Comparison of ENCODE assay signal across 8 cellular contexts in genomic region chr22:37559901-37560681, GRCh38. TPM values are rescaled to one million over a fixed set of nuclear protein-coding genes. Genes with fewer than 3 reads are reported as not detected.
DNase-seq lines count a peak whose midpoint lies in the region; ATAC-seq, FAIRE-seq and TF ChIP-seq lines count a peak whose summit lies in the region.

Gene CDC42EP1 (plus strand): TSS chr22:37560480. CDS start chr22:37566350, 5,870 bp downstream.

- H2AFZ ChIP-seq in PC-9 (peak within 1 kb of the TSS; percentile 56), H1 (ENCODE audit: low read length) (no peak within 1 kb of the TSS)

- peak within 1 kb of the TSS; percentile 85 for H3K4me2 ChIP-seq in PC-9
- H3K4me2 ChIP-seq in H1 (ENCODE audit: insufficient read depth in 1 of 2, low read depth in 2 of 2, low read length in 2 of 2), result peak within 1 kb of the TSS; percentile 69 to 78

- intact Hi-C loops in CD14-positive monocyte (cut with micrococcal nuclease) (loop anchor here in 1 of 2 donors (5.0 kb wide), 1 partner anchor 37 kb away; no protein-coding TSS in a partner anchor), PC-9 (cut with micrococcal nuclease; ENCODE audit: unreplicated experiment) (no loop called here)

- H3K9me3 Mint-ChIP-seq in CD14-positive monocyte, result peaks cover 0 to 16% (median 3%) of the 10 kb centered on the region in 7 donors

- H3K14ac ChIP-seq in H1 (ENCODE audit: insufficient read length), result no peak within 1 kb of the TSS

- peak within 1 kb of the TSS; percentile 71 for H3K18ac ChIP-seq in H1 (ENCODE audit: extremely low read depth, low read length)

- peak within 1 kb of the TSS in 5 of 7 donors; percentile 15 to 86 (median 76) for H3K27ac Mint-ChIP-seq in CD14-positive monocyte

- ATAC-seq in lung (ENCODE audit: insufficient read depth, low FRiP score) (peak; percentile 59), HG03025 (IDR thresholded peaks at IDR 0.05; ENCODE audit: low FRiP score, unreplicated experiment) (no peak)

- H3K56ac ChIP-seq in H1 (replicated peaks; ENCODE audit: insufficient read length, low read depth, low read length), result no peak within 1 kb of the TSS

- no peak within 1 kb of the TSS for H2BK15ac ChIP-seq in H1 (ENCODE audit: low read length)

- H2BK20ac ChIP-seq in H1 (ENCODE audit: low read length), result no peak within 1 kb of the TSS

- TSS peak; percentile 74 for BruUV-seq in PC-9 (replicated peaks; lab: Mats Ljungman, UMichigan)

- H3K27me3 ChIP-seq in PC-9 (ENCODE audit: insufficient read depth, low read depth) (no peaks in the 10 kb centered on the region), H1 (replicated peaks in 1 of 4; ENCODE audit: control insufficient read depth in 3 of 4, extremely low read depth in 1 of 4, insufficient read depth in 3 of 4, low read length in 3 of 4) (peaks cover 6 to 28% (median 16%) of the 10 kb centered on the region in 4 experiments; a peak in 6 of 7 replicates), lung (ENCODE audit: control insufficient read depth, insufficient read depth) (no peaks in the 10 kb centered on the region)

- peaks cover 6% of the 10 kb centered on the region; the same call in 1 of the 2 replicates for H3K36me3 ChIP-seq in PC-9 (ENCODE audit: low read depth)
- H3K36me3 ChIP-seq in H1 (ENCODE audit: control insufficient read depth in 2 of 4, insufficient read depth in 4 of 4, low read length in 3 of 4), result no peaks in the 10 kb centered on the region
- peaks cover 0 to 3% of the 10 kb centered on the region in 2 donors for H3K36me3 ChIP-seq in lung (ENCODE audit: control insufficient read depth in 2 of 2, insufficient read depth in 2 of 2, low read length in 2 of 2)

- H3K4ac ChIP-seq in H1 (replicated peaks; ENCODE audit: insufficient read length, low read depth, low read length), result peak within 1 kb of the TSS; percentile 54

- H3K79me2 ChIP-seq in PC-9 (ENCODE audit: low read depth) (peaks cover 46% of the 10 kb centered on the region), H1 (ENCODE audit: control insufficient read depth in 1 of 2, insufficient read depth in 2 of 2, low read length in 2 of 2) (no peaks in the 10 kb centered on the region)

- no peaks in the 10 kb centered on the region for H3K79me1 ChIP-seq in H1 (ENCODE audit: low read depth, low read length)

- peak within 1 kb of the TSS; percentile 95 for H3K4me3 ChIP-seq in PC-9
- peak within 1 kb of the TSS; percentile 37 to 71 (median 42) for H3K4me3 ChIP-seq in H1 (ENCODE audit: extremely low read depth in 1 of 4, insufficient read depth in 2 of 4, low read depth in 3 of 4, low read length in 4 of 4)
- H3K4me3 ChIP-seq in lung, result peak within 1 kb of the TSS; percentile 78

- no peak within 1 kb of the TSS for H3K23ac ChIP-seq in H1 (ENCODE audit: insufficient read length)

- H4K91ac ChIP-seq in H1 (replicated peaks; ENCODE audit: insufficient read length, low read length), result no peak within 1 kb of the TSS

- H3K9me3 ChIP-seq in PC-9 (ENCODE audit: insufficient read depth, low read depth) (no peaks in the 10 kb centered on the region), H1 (ENCODE audit: insufficient read depth in 2 of 2, low read depth in 1 of 2, low read length in 1 of 2) (no peaks in the 10 kb centered on the region), lung (ENCODE audit: control insufficient read depth in 2 of 2, insufficient read depth in 1 of 2, low read length in 1 of 2) (no peaks in the 10 kb centered on the region)

- no peak within 1 kb of the TSS for H2BK120ac ChIP-seq in H1 (replicated peaks; ENCODE audit: low read depth, low read length)

- no peaks in the 10 kb centered on the region for H3K9me2 ChIP-seq in PC-9 (ENCODE audit: insufficient read depth)

- peaks cover 62 to 74% (median 72%) of the 10 kb centered on the region in 3 donors for H3K27me3 Mint-ChIP-seq in CD14-positive monocyte (ENCODE audit: low read depth in 3 of 3)

- WGBS in H1 (ENCODE audit: extremely low coverage in 1 of 2, insufficient coverage in 1 of 2, insufficient read length in 1 of 2, insufficient replicate concordance in 2 of 2, low coverage in 1 of 2, low lambda C conversion rate in 2 of 2, missing lambda C conversion rate in 1 of 2), 2 experiments, result 8% methylated on average over 29 of the region's 85 CpGs; no CpG with 5 or more reads in 1 of the 2 experiments
- 6 to 8% methylated on average over 59 to 85 of the region's 85 CpGs for WGBS in lung, 2 donors

- H3K4me3 Mint-ChIP-seq in CD14-positive monocyte, result peak within 1 kb of the TSS; percentile 84 to 88

- DNase-seq in CD14-positive monocyte (ENCODE audit: low spot score), result no peak
- DNase-seq in PC-9, result peak; percentile 70 to 74
- DNase-seq in H1 (ENCODE audit: low read depth in 1 of 2, low spot score in 2 of 2), result peak in 1 of 2 experiments; percentile 78
- DNase-seq in lung (ENCODE audit: low spot score), result no peak
- DNase-seq in NCI-H187 (lab: John Stamatoyannopoulos, UW), result no peak
- no peak for DNase-seq in NCI-H345 treated with DMSO at 0.1 percent for 48 hours (lab: John Stamatoyannopoulos, UW; ENCODE audit: unreplicated experiment)

- TF ChIP-seq POLR2A in H1 (IDR thresholded peaks at IDR 0.05; ENCODE audit: control extremely low read depth in 1 of 2, low read depth in 2 of 2, low read length in 2 of 2), result peak in 1 of 2 experiments; percentile 24; a peak in 1 of 3 replicates

- H3F3A ChIP-seq in PC-9 (ENCODE audit: insufficient read depth, low read depth), result peaks cover 34% of the 10 kb centered on the region

- H4K20me1 ChIP-seq in PC-9 (ENCODE audit: insufficient read depth) (peaks cover 17% of the 10 kb centered on the region), H1 (replicated peaks in 1 of 2; ENCODE audit: control insufficient read depth in 1 of 2, insufficient read depth in 2 of 2, low read length in 2 of 2) (no peaks in the 10 kb centered on the region)

- H3K9ac ChIP-seq in H1 (replicated peaks in 1 of 4; ENCODE audit: extremely low read depth in 1 of 4, low read depth in 3 of 4, low read length in 3 of 4), result peak within 1 kb of the TSS in 1 of 4 experiments; percentile 79; a peak in 2 of 7 replicates

- H3K23me2 ChIP-seq in H1 (ENCODE audit: low read depth, low read length), result peaks cover 20% of the 10 kb centered on the region

- peak within 1 kb of the TSS; percentile 82 for H3K27ac ChIP-seq in PC-9
- no peak within 1 kb of the TSS for H3K27ac ChIP-seq in H1 (ENCODE audit: low read depth, low read length)
- H3K27ac ChIP-seq in lung (ENCODE audit: low read depth in 1 of 2, low read length in 1 of 2), result peak within 1 kb of the TSS; percentile 96 to 98
- H3K27ac ChIP-seq in temporal lobe (ENCODE audit: low read depth, low read length), result peak within 1 kb of the TSS; percentile 98

- POLR2A ChIA-PET in PC-9 (lab: Charles Lee; ENCODE audit: unreplicated experiment), result interaction anchor here (0.6 to 0.7 kb wide), 5 partner anchors 14 to 108 kb away, joined by 4 to 15 read pairs (median 9); no protein-coding TSS in a partner anchor
- POLR2A ChIA-PET in H1 (lab: Charles Lee; ENCODE audit: partially characterized antibody), result interaction anchor here (12.2 kb wide), 1 partner anchor 13 kb away, joined by 198 read pairs; no protein-coding TSS in a partner anchor

- H3K4me1 ChIP-seq in PC-9 (replicated peaks; ENCODE audit: insufficient read depth) (peaks cover 44% of the 10 kb centered on the region), H1 (replicated peaks in 1 of 4; ENCODE audit: control insufficient read depth in 3 of 4, insufficient read depth in 4 of 4, low read length in 3 of 4) (peaks cover 11 to 54% (median 22%) of the 10 kb centered on the region in 4 experiments), lung (ENCODE audit: control insufficient read depth in 2 of 2, insufficient read depth in 2 of 2, low read length in 2 of 2) (peaks cover 0 to 32% of the 10 kb centered on the region in 2 donors)

- no peak within 1 kb of the TSS for H4K5ac ChIP-seq in H1 (ENCODE audit: insufficient read length, low read depth, low read length)

- H4K8ac ChIP-seq in H1 (ENCODE audit: extremely low read depth, insufficient read depth, low read length), result peak within 1 kb of the TSS; percentile 79

- peak within 1 kb of the TSS; percentile 35; the same call in 1 of the 2 replicates for H2BK5ac ChIP-seq in H1 (ENCODE audit: low read depth, low read length)

- peak within 1 kb of the TSS; percentile 50; the same call in 1 of the 2 replicates for H2BK12ac ChIP-seq in H1 (ENCODE audit: low read depth, low read length)

- no peak for FAIRE-seq in H1 (lab: Jason Lieb, UNC)

- no peak for TF ChIP-seq EP300 in H1 (IDR thresholded peaks at IDR 0.05; ENCODE audit: borderline replicate concordance in 1 of 2, low read depth in 2 of 2, low read length in 2 of 2)

- peaks cover 40% of the 10 kb centered on the region for H3K4me1 Mint-ChIP-seq in CD14-positive monocyte

- peaks cover 13 to 17% of the 10 kb centered on the region in 2 donors for H3K36me3 Mint-ChIP-seq in CD14-positive monocyte

- no peak for TF ChIP-seq RAD21 in H1 (IDR thresholded peaks at IDR 0.05 in 1 of 2, conservative IDR thresholded peaks at IDR 0.05 in 1 of 2; ENCODE audit: low read depth in 2 of 2, low read length in 2 of 2)

- no peak for TF ChIP-seq CTCF in CD14-positive monocyte (IDR thresholded peaks at IDR 0.05)
- TF ChIP-seq CTCF in PC-9 (conservative IDR thresholded peaks at IDR 0.05), result no peak
- TF ChIP-seq CTCF in H1 (IDR thresholded peaks at IDR 0.05; ENCODE audit: control extremely low read depth in 1 of 3, insufficient read depth in 1 of 3, low read depth in 1 of 3, low read length in 3 of 3), result no peak
- no peak for TF ChIP-seq CTCF in lung (IDR thresholded peaks at IDR 0.05; ENCODE audit: control extremely low read depth, extremely low read depth)

- CTCF ChIA-PET in PC-9 (lab: Charles Lee), result interaction anchor here (0.6 to 0.9 kb wide), 5 partner anchors 11 to 247 kb away, joined by 3 to 18 read pairs (median 5); partner anchors contain the start of genes GCAT and GGA1
- CTCF ChIA-PET in H1 (lab: Charles Lee; ENCODE audit: partially characterized antibody), result interaction anchor here (11.2 to 39.4 kb wide), 2 partner anchors 15 to 19 kb away, joined by 185 to 1347 read pairs; partner anchors contain the start of gene LGALS2

- H2AK5ac ChIP-seq in H1 (ENCODE audit: low read depth, low read length), result no peak within 1 kb of the TSS

TF ChIP-seq in H1, 55 proteins besides CTCF, POLR2A, EP300 and RAD21 (continues in another document):
- TF ChIP-seq CTBP2 (IDR thresholded peaks at IDR 0.05; ENCODE audit: borderline replicate concordance, insufficient read depth, insufficient read length, low read length), result no peak
- TF ChIP-seq TAF7 (optimal IDR thresholded peaks at IDR 0.05; ENCODE audit: borderline replicate concordance, low read depth, low read length), result peak; percentile 18

RNA-seq across cellular contexts. Expression of gene CDC42EP1, which starts in this region (rescaled TPM):
- polyA plus RNA-seq in CD14-positive monocyte, result 1 to 10 TPM; 5.9 to 8.5 TPM
- 94.0 and 110 TPM in 2 replicates for total RNA-seq in PC-9 (2021)
- 10.1 and 11.2 TPM in 2 replicates for total RNA-seq in H1 (2021; fragmentation: NEBNext Ultra II Directional; extraction: Animal tissue kit (Norgen Biotek cat#: 25700))
- polyA plus RNA-seq in H1 (2011; rRNA removed), result 8.3 and 15.4 TPM in 2 replicates
- polyA plus RNA-seq in H1 (2011; cell fraction: cytosol; rRNA removed), result 5.3 TPM
- polyA plus RNA-seq in H1 (2011; cell fraction: nucleus; rRNA removed), result 7.8 TPM
- 5.5 to 11.6 TPM (median 10.8 TPM) in 4 replicates for polyA plus RNA-seq in H1 (2012, experiment 1 of 2)
- 8.9 TPM for polyA plus RNA-seq in H1 (2012, experiment 2 of 2)
- 11.0 TPM for polyA plus RNA-seq in H1 (2013, experiment 1 of 2)
- polyA plus RNA-seq in H1 (2013, experiment 2 of 2), result 10.5 TPM
- polyA minus RNA-seq in H1 (2011; rRNA and poly(A)+ RNA removed), result 2.1 and 2.2 TPM in 2 replicates
- 4.3 TPM for polyA minus RNA-seq in H1 (2011; cell fraction: cytosol; rRNA and poly(A)+ RNA removed)
- 5.1 TPM for polyA minus RNA-seq in H1 (2011; cell fraction: nucleus; rRNA and poly(A)+ RNA removed)
- total RNA-seq in lung, result 10 to 100 TPM; 23.9 to 77.0 TPM
- polyA plus RNA-seq in lung, result 10 to 100 TPM; 39.8 to 64.1 TPM
- 3.4 TPM for total RNA-seq in temporal lobe

Comparison
In these comparisons a context has a peak if more than half of its experiments do, and no peak if none do; other contexts are left out.
1. DNase-seq: peak in PC-9 (2 of 2); none in CD14-positive monocyte (single experiment), lung (single experiment), NCI-H187 (0 of 2) and NCI-H345 treated with DMSO at 0.1 percent for 48 hours (single experiment).
2. H3K4me3 ChIP-seq: peak in every context shown above with its lines; median percentile 95 in PC-9; 78 in lung; 42 in H1.